In genomic region chr17:12789075-12789975, GRCh38 we compare ENCODE assay signal across 8 cellular contexts. TPM values are rescaled to one million over a fixed set of nuclear protein-coding genes. Genes with fewer than 3 reads are reported as not detected.
DNase-seq lines count a peak whose midpoint lies in the region; ATAC-seq and TF ChIP-seq lines count a peak whose summit lies in the region.

A gene with protein sequence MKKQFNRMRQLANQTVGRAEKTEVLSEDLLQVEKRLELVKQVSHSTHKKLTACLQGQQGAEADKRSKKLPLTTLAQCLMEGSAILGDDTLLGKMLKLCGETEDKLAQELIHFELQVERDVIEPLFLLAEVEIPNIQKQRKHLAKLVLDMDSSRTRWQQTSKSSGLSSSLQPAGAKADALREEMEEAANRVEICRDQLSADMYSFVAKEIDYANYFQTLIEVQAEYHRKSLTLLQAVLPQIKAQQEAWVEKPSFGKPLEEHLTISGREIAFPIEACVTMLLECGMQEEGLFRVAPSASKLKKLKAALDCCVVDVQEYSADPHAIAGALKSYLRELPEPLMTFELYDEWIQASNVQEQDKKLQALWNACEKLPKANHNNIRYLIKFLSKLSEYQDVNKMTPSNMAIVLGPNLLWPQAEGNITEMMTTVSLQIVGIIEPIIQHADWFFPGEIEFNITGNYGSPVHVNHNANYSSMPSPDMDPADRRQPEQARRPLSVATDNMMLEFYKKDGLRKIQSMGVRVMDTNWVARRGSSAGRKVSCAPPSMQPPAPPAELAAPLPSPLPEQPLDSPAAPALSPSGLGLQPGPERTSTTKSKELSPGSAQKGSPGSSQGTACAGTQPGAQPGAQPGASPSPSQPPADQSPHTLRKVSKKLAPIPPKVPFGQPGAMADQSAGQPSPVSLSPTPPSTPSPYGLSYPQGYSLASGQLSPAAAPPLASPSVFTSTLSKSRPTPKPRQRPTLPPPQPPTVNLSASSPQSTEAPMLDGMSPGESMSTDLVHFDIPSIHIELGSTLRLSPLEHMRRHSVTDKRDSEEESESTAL (plus strand): TSS chr17:12789498. CDS start chr17:12789839, 341 bp downstream.

- peak within 1 kb of the TSS; percentile 75 for H3K9ac ChIP-seq in mesenchymal stem cell (ENCODE audit: low read length)

- no peak within 1 kb of the TSS for H2BK5ac ChIP-seq in mesenchymal stem cell (ENCODE audit: low read depth, low read length, poor library complexity, severe bottlenecking)

- H3K18ac ChIP-seq in mesenchymal stem cell (ENCODE audit: low read depth in 1 of 2, low read length in 2 of 2) = peak within 1 kb of the TSS in 1 of 2 experiments; percentile 54

- H3K4me3 ChIP-seq in mesenchymal stem cell (ENCODE audit: insufficient read depth in 1 of 2, low read depth in 1 of 2, low read length in 2 of 2) = peak within 1 kb of the TSS; percentile 84 to 90

- no peak within 1 kb of the TSS for H3K27ac ChIP-seq in mesenchymal stem cell (ENCODE audit: low read length, poor library complexity, severe bottlenecking)

- H4K8ac ChIP-seq in mesenchymal stem cell (ENCODE audit: low read length) = no peak within 1 kb of the TSS

- H3K79me1 ChIP-seq in mesenchymal stem cell (replicated peaks; ENCODE audit: low read length, poor library complexity, severe bottlenecking) = no peaks in the 10 kb centered on the region

- peaks cover 24 to 38% of the 10 kb centered on the region in 2 experiments for H3K27me3 ChIP-seq in mesenchymal stem cell (ENCODE audit: control insufficient read depth in 1 of 2, insufficient read depth in 1 of 2, low read length in 2 of 2)

- no peak within 1 kb of the TSS for H3K4ac ChIP-seq in mesenchymal stem cell (ENCODE audit: low read depth in 1 of 2, low read length in 2 of 2)

- no peak within 1 kb of the TSS for H2AK5ac ChIP-seq in mesenchymal stem cell (ENCODE audit: low read length, severe bottlenecking)

- H3K4me3 Mint-ChIP-seq in T-helper 17 cell (peak within 1 kb of the TSS; percentile 84), endothelial cell (ENCODE audit: unreplicated experiment) (peak within 1 kb of the TSS; percentile 96)

- peak within 1 kb of the TSS; percentile 96 for H3K4me2 ChIP-seq in mesenchymal stem cell (ENCODE audit: low read length, poor library complexity, severe bottlenecking)

- no peaks in the 10 kb centered on the region for H3K9me3 Mint-ChIP-seq in endothelial cell (ENCODE audit: unreplicated experiment)

- H4K91ac ChIP-seq in mesenchymal stem cell (ENCODE audit: low read length) = peak within 1 kb of the TSS; percentile 28

- H3K9me3 ChIP-seq in T-helper 17 cell (ENCODE audit: control insufficient read depth, low read length, poor library complexity, severe bottlenecking) (no peaks in the 10 kb centered on the region), mesenchymal stem cell (ENCODE audit: control insufficient read depth, low read length) (no peaks in the 10 kb centered on the region)

- H3K27me3 Mint-ChIP-seq in T-helper 17 cell = peaks cover 50% of the 10 kb centered on the region
- peaks cover 2% of the 10 kb centered on the region for H3K27me3 Mint-ChIP-seq in endothelial cell (ENCODE audit: unreplicated experiment)

- no peak within 1 kb of the TSS for H3K27ac Mint-ChIP-seq in T-helper 17 cell
- no peak within 1 kb of the TSS for H3K27ac Mint-ChIP-seq in endothelial cell (ENCODE audit: unreplicated experiment)

- WGBS in mesenchymal stem cell = under 1% methylated on average over 61 of the region's 84 CpGs

- H3K4me1 ChIP-seq in mesenchymal stem cell (ENCODE audit: control insufficient read depth, insufficient read depth, low read depth, low read length) = peaks cover 7% of the 10 kb centered on the region

- H2BK120ac ChIP-seq in mesenchymal stem cell (ENCODE audit: low read depth, low read length) = no peak within 1 kb of the TSS

- H3K36me3 Mint-ChIP-seq in T-helper 17 cell (ENCODE audit: low read depth) = peaks cover 2% of the 10 kb centered on the region
- no peaks in the 10 kb centered on the region for H3K36me3 Mint-ChIP-seq in endothelial cell (ENCODE audit: low read depth, unreplicated experiment)

- ATAC-seq in GM21515 (IDR thresholded peaks at IDR 0.05; ENCODE audit: unreplicated experiment) = peak; percentile 93
- peak; percentile 18 for ATAC-seq in T-helper 17 cell

- H3K4me1 Mint-ChIP-seq in T-helper 17 cell = peaks cover 6% of the 10 kb centered on the region
- peaks cover 9% of the 10 kb centered on the region for H3K4me1 Mint-ChIP-seq in endothelial cell (ENCODE audit: unreplicated experiment)

- H2BK12ac ChIP-seq in mesenchymal stem cell (ENCODE audit: low read length in 2 of 2) = no peak within 1 kb of the TSS

- no peaks in the 10 kb centered on the region for H3K36me3 ChIP-seq in mesenchymal stem cell (ENCODE audit: control insufficient read depth in 1 of 2, insufficient read depth in 2 of 2, low read depth in 1 of 2, low read length in 2 of 2)

- H2BK15ac ChIP-seq in mesenchymal stem cell (ENCODE audit: low read depth, poor library complexity, severe bottlenecking) = no peak within 1 kb of the TSS

- DNase-seq in DMS 273 (lab: John Stamatoyannopoulos, UW; ENCODE audit: unreplicated experiment) = peak; percentile 80
- DNase-seq in DMS 273 treated with DMSO at 0.1 percent for 48 hours (lab: John Stamatoyannopoulos, UW) = no peak
- peak; percentile 9 for DNase-seq in HS-5 (ENCODE audit: low read depth)
- DNase-seq in T-helper 17 cell = no peak
- peak; percentile 78 for DNase-seq in endothelial cell (ENCODE audit: low spot score)
- peak; percentile 53 for DNase-seq in mesenchymal stem cell
- DNase-seq in stromal cell of bone marrow (ENCODE audit: low read depth) = peak; percentile 24

- TF ChIP-seq CTCF in endothelial cell (IDR thresholded peaks at IDR 0.05; ENCODE audit: unreplicated experiment) = no peak

- peak within 1 kb of the TSS in 1 of 2 experiments; percentile 67 for H3K23ac ChIP-seq in mesenchymal stem cell (ENCODE audit: low read length in 2 of 2)

- peak within 1 kb of the TSS; percentile 99 for H2AFZ ChIP-seq in mesenchymal stem cell (ENCODE audit: low read depth, low read length)

- H3K14ac ChIP-seq in mesenchymal stem cell (ENCODE audit: low read length in 2 of 2) = no peak within 1 kb of the TSS

RNA-seq across cellular contexts. Expression of the gene that starts here (rescaled TPM):
- total RNA-seq in T-helper 17 cell = not detected
- total RNA-seq in endothelial cell (ENCODE audit: unreplicated experiment) = 11.5 TPM
- polyA plus RNA-seq in mesenchymal stem cell (2013, experiment 1 of 2) = 0.29 TPM
- polyA plus RNA-seq in mesenchymal stem cell (2013, experiment 2 of 2) = 0.36 TPM

Comparison
In these comparisons a context has a peak if more than half of its experiments do, and no peak if none do; other contexts are left out.
1. RNA of the gene that starts here (total RNA-seq): 11.5 TPM in endothelial cell (single experiment); not detected in T-helper 17 cell; every median in the first group is over 10 times any median in the second.
2. DNase-seq: peak in DMS 273 (single experiment), HS-5 (single experiment), endothelial cell (single experiment), mesenchymal stem cell (single experiment) and stromal cell of bone marrow (single experiment); none in DMS 273 treated with DMSO at 0.1 percent for 48 hours (single experiment) and T-helper 17 cell (0 of 3).
3. Peak in ATAC-seq in T-helper 17 cell; RNA of the gene not detected or under 1 TPM.